1 cellular context compared by ENCODE assay signal in the genomic region with DNA sequence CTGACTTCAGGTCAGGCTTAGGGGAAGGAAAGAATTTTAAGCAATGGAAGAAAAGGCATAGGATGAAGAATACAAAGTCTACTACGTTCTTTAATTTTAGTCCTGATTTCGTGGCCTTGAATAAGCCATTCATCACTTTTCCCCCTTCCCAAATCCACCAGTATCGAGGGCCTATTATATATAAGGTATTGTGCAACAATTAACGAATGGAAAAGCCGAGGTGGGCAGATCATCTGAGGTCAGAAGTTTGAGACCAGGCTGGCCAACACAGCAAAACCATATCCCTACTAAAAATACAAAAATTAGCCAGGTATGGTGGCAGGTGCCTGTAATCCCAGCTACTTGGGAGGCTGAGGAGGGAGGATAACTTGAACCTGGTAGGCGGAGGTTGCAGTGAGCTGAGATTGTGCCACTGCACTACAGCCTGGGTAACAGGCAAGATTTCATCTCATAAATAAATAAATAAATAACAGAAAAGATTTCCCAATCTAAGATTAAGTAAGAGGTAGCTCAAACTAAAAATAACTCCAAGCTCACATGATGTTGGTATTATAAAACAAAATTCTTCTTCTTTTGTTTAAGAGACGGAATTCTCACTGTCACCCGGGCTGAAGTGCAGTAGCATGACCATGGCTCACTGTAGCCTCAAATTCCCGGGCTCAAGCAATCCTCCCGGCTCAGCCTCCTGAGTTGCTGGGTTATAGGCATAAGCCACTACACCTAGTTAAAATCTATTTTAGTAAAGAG.
TF ChIP-seq lines count a peak whose summit lies in the region.

No MANE protein-coding gene starts in this region.

TF ChIP-seq in IMR-90, 13 proteins besides CTCF, POLR2A, EP300 and RAD21:
- TF ChIP-seq BHLHE40 (IDR thresholded peaks at IDR 0.05; ENCODE audit: low read depth, low read length) (no peak), CEBPB (IDR thresholded peaks at IDR 0.05; ENCODE audit: low read depth, low read length) (peak; percentile 75)
